ENCODE assay signal across 1 cellular context in genomic region chr3:27387625-27388024, GRCh38.
TF ChIP-seq lines count a peak whose summit lies in the region.

No MANE protein-coding gene starts in this region.

TF ChIP-seq in H1, 55 proteins besides CTCF, POLR2A, EP300 and RAD21:
- TF ChIP-seq KDM1A (IDR thresholded peaks at IDR 0.05; ENCODE audit: borderline replicate concordance, low read length), result no peak
- no peak for TF ChIP-seq CHD7 (IDR thresholded peaks at IDR 0.05; ENCODE audit: insufficient replicate concordance, low read length)
- no peak for TF ChIP-seq CBX8 (IDR thresholded peaks at IDR 0.05; ENCODE audit: borderline replicate concordance, low read depth, low read length)
- TF ChIP-seq, protein P1, sequence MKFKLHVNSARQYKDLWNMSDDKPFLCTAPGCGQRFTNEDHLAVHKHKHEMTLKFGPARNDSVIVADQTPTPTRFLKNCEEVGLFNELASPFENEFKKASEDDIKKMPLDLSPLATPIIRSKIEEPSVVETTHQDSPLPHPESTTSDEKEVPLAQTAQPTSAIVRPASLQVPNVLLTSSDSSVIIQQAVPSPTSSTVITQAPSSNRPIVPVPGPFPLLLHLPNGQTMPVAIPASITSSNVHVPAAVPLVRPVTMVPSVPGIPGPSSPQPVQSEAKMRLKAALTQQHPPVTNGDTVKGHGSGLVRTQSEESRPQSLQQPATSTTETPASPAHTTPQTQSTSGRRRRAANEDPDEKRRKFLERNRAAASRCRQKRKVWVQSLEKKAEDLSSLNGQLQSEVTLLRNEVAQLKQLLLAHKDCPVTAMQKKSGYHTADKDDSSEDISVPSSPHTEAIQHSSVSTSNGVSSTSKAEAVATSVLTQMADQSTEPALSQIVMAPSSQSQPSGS (IDR thresholded peaks at IDR 0.05; ENCODE audit: low read length), result no peak
- no peak for TF ChIP-seq RNF2 (IDR thresholded peaks at IDR 0.05; ENCODE audit: borderline replicate concordance, low read depth, low read length, missing control alignments, poor library complexity, severe bottlenecking)
- TF ChIP-seq RBBP5 (IDR thresholded peaks at IDR 0.05; ENCODE audit: borderline replicate concordance, low read depth, low read length), result no peak
- TF ChIP-seq BACH1 (IDR thresholded peaks at IDR 0.05; ENCODE audit: low read length), result no peak
- TF ChIP-seq ATF3 (IDR thresholded peaks at IDR 0.05; ENCODE audit: insufficient read depth, low read depth, low read length), result no peak
- no peak for TF ChIP-seq TCF12 (IDR thresholded peaks at IDR 0.05; ENCODE audit: low read depth, low read length)
- TF ChIP-seq EZH2 (IDR thresholded peaks at IDR 0.05; ENCODE audit: low read depth, low read length, severe bottlenecking), result no peak
- TF ChIP-seq ZNF274 (IDR thresholded peaks at IDR 0.05; ENCODE audit: borderline replicate concordance, extremely low read depth, low read length), result no peak
- no peak for TF ChIP-seq SIRT6 (IDR thresholded peaks at IDR 0.05; ENCODE audit: low read length)
- no peak for TF ChIP-seq SIN3A (conservative IDR thresholded peaks at IDR 0.05 in 1 of 2, IDR thresholded peaks at IDR 0.05 in 1 of 2; ENCODE audit: low read depth in 1 of 2, low read length in 2 of 2)
- TF ChIP-seq GTF2F1 (IDR thresholded peaks at IDR 0.05; ENCODE audit: borderline replicate concordance, low read depth, low read length), result no peak
- TF ChIP-seq CBX5 (IDR thresholded peaks at IDR 0.05; ENCODE audit: low read depth, low read length), result no peak
- no peak for TF ChIP-seq TAF1 (IDR thresholded peaks at IDR 0.05; ENCODE audit: low read depth, low read length)
